Comparison of ENCODE assay signal across 8 cellular contexts in genomic region chr17:82338858-82339633, GRCh38.
DNase-seq lines count a peak whose midpoint lies in the region; ATAC-seq and TF ChIP-seq lines count a peak whose summit lies in the region.

No MANE protein-coding gene starts in this region.

- DNase-seq in AG09309 (ENCODE audit: low read depth): peak; percentile 40
- peak; percentile 73 for DNase-seq in choroid plexus epithelial cell (ENCODE audit: low read depth)
- DNase-seq in NCI-H1436 (lab: John Stamatoyannopoulos, UW): no peak
- no peak for DNase-seq in stimulated activated naive CD4-positive, alpha-beta T cell (lab: John Stamatoyannopoulos, UW)
- DNase-seq in activated T-cell treated with anti-CD3 and anti-CD28 coated beads for 4 hours: no peak

- H3K36me3 ChIP-seq in mucosa of stomach (ENCODE audit: control insufficient read depth, insufficient read depth, low read length): no peaks in the 10 kb centered on the region

- TF ChIP-seq RAD21 in Ishikawa (IDR thresholded peaks at IDR 0.05; ENCODE audit: low read depth): peak; percentile 1; the same call in 1 of the 2 replicates

- peak overlapping the region; percentile 31 for H3K4me3 ChIP-seq in AG09309 (ENCODE audit: control insufficient read depth, low read depth, low read length)
- H3K4me3 ChIP-seq in choroid plexus epithelial cell (ENCODE audit: low read depth, low read length): peak overlapping the region; percentile 32
- H3K4me3 ChIP-seq in mucosa of stomach (ENCODE audit: low read length): peak overlapping the region; percentile 71

- peaks cover 30% of the 10 kb centered on the region for H3K4me1 ChIP-seq in mucosa of stomach (ENCODE audit: control insufficient read depth, insufficient read depth, low read length)

- peak overlapping the region; percentile 80 for H3K9ac ChIP-seq in mucosa of stomach (ENCODE audit: low read length)

- no peaks in the 10 kb centered on the region for H3K9me3 ChIP-seq in mucosa of stomach (ENCODE audit: control insufficient read depth, low read length)

- TF ChIP-seq EP300 in Ishikawa (IDR thresholded peaks at IDR 0.05; ENCODE audit: borderline replicate concordance): no peak; the same call in 1 of the 2 replicates

- no peaks in the 10 kb centered on the region for H3K27me3 ChIP-seq in mucosa of stomach (ENCODE audit: control insufficient read depth, insufficient read depth, low read length)

- no peak for ATAC-seq in GM18519 (IDR thresholded peaks at IDR 0.05; ENCODE audit: low FRiP score, unreplicated experiment)

- TF ChIP-seq CTCF in AG09309 (IDR thresholded peaks at IDR 0.05; ENCODE audit: control insufficient read depth, insufficient read depth, low read depth, low read length, missing control alignments) (no peak), choroid plexus epithelial cell (conservative IDR thresholded peaks at IDR 0.05; ENCODE audit: low read depth, low read length) (no peak)

TF ChIP-seq in Ishikawa, 13 proteins besides CTCF, POLR2A, EP300 and RAD21:
- TF ChIP-seq TCF12 (IDR thresholded peaks at IDR 0.05; ENCODE audit: low read depth) (peak; percentile 34; the same call in 1 of the 2 replicates), EGR1 (IDR thresholded peaks at IDR 0.05) (no peak), MAX (IDR thresholded peaks at IDR 0.05) (peak; percentile 83), YY1 (IDR thresholded peaks at IDR 0.05; ENCODE audit: low read depth) (peak; percentile 68; the same call in 1 of the 2 replicates), TEAD4 (IDR thresholded peaks at IDR 0.05) (peak; percentile 62)

Comparison
In these comparisons a context has a peak if more than half of its experiments do, and no peak if none do; other contexts are left out.
1. DNase-seq: peak in AG09309 (single experiment) and choroid plexus epithelial cell (single experiment); none in NCI-H1436 (single experiment), stimulated activated naive CD4-positive, alpha-beta T cell (0 of 6) and activated T-cell treated with anti-CD3 and anti-CD28 coated beads for 4 hours (single experiment).
2. Peak in every context shown above with its lines, with median percentiles within 50 percentile points of each other: H3K4me3 ChIP-seq.